In genomic region chr1:99957818-99958217, GRCh38 we compare ENCODE assay signal across 19 cellular contexts.
"Had no signal": no experiment of that assay in that cellular context is flagged by ENCODE, and none has a peak within 500 bp of the region (broad histone marks: within the 10 kb centered on the region; RNA-seq: fewer than 3 reads in every experiment).

No MANE protein-coding gene starts in this region.

- ATAC-seq: left cardiac atrium; naive thymus-derived CD8-positive, alpha-beta T cell had no signal

- DNase-seq: cerebellar nuclear complex; colonic mucosa; dermis blood vessel endothelial cell; foreskin melanocyte; head of caudate nucleus; hypothalamus; kidney; left cardiac atrium; left ventricle myocardium inferior; naive thymus-derived CD8-positive, alpha-beta T cell; posterior cingulate gyrus; small intestine; stimulated activated CD4-positive, alpha-beta T cell treated with anti-CD3 and anti-CD28 coated beads, Interleukin-12 subunit alpha, Interleukin-12 subunit beta, amount 100 ng/mL, for 4 hours; stimulated activated naive CD4-positive, alpha-beta T cell; stomach; substantia nigra; trophoblast cell had no signal

- H3K27ac ChIP-seq: colonic mucosa, left ventricle myocardium inferior, neutrophil, stomach had no signal

- H3K36me3 ChIP-seq: colonic mucosa, left ventricle myocardium inferior, neutrophil, stomach had no signal

- H3K4me1 Mint-ChIP-seq: naive thymus-derived CD8-positive, alpha-beta T cell had no signal

- H3K9me3 ChIP-seq: colonic mucosa, neutrophil, stomach had no signal

- H3K4me3 ChIP-seq: colonic mucosa, left ventricle myocardium inferior, lung, stomach had no signal

- H3K27me3 ChIP-seq: colonic mucosa, neutrophil, stomach had no signal

- H3K27me3 Mint-ChIP-seq: naive thymus-derived CD8-positive, alpha-beta T cell had no signal

- FAIRE-seq: kidney, small intestine had no signal

- H3K4me3 Mint-ChIP-seq: naive thymus-derived CD8-positive, alpha-beta T cell had no signal

- H3K36me3 Mint-ChIP-seq: naive thymus-derived CD8-positive, alpha-beta T cell had no signal

- H3K4me1 ChIP-seq: colonic mucosa, left ventricle myocardium inferior, stomach had no signal

- H3K27ac Mint-ChIP-seq: naive thymus-derived CD8-positive, alpha-beta T cell had no signal
